In genomic region chr11:47667555-47667954, GRCh38 we compare ENCODE assay signal across 1 cellular context.
TF ChIP-seq lines count a peak whose summit lies in the region.

No MANE protein-coding gene starts in this region.

TF ChIP-seq in IMR-90, 13 proteins besides CTCF, POLR2A, EP300 and RAD21 (continued from another document):
- no peak for TF ChIP-seq USF2 (IDR thresholded peaks at IDR 0.05; ENCODE audit: low read depth, low read length)
- no peak for TF ChIP-seq NFE2L2 (IDR thresholded peaks at IDR 0.05; ENCODE audit: low read depth, low read length)
